In genomic region chr7:156039971-156040677, GRCh38 we compare ENCODE assay signal across 16 cellular contexts.
"Had no signal": no experiment of that assay in that cellular context is flagged by ENCODE, and none has a peak within 500 bp of the region (broad histone marks: within the 10 kb centered on the region; RNA-seq: fewer than 3 reads in every experiment).

No MANE protein-coding gene starts in this region.

- FAIRE-seq: astrocyte, endothelial cell of umbilical vein had no signal

- H3K4me1 ChIP-seq: adrenal gland, breast epithelium, esophagus muscularis mucosa, neural progenitor cell had no signal

- H3K9me3 Mint-ChIP-seq: memory B cell, naive B cell, neural progenitor cell had no signal

- H3K27me3 ChIP-seq: adrenal gland, neural progenitor cell had no signal

- H3K9me3 ChIP-seq: adrenal gland, breast epithelium, esophagus muscularis mucosa had no signal

- H3K27ac ChIP-seq: adrenal gland, breast epithelium, esophagus muscularis mucosa, neural progenitor cell had no signal

- H2AFZ ChIP-seq: neural progenitor cell had no signal

- H3K27ac Mint-ChIP-seq: dendritic cell treated with granulocyte-macrophage colony-stimulating factor and Interleukin-4, amounts not matched to agents 40 ng/mL and 50 ng/mL, for 4 days; memory B cell; naive B cell had no signal

- H3K4me1 Mint-ChIP-seq: memory B cell, naive B cell, neural progenitor cell had no signal

- H3K4me2 ChIP-seq: neural progenitor cell, smooth muscle cell had no signal

- H3K4me3 Mint-ChIP-seq: dendritic cell treated with granulocyte-macrophage colony-stimulating factor and Interleukin-4, amounts not matched to agents 40 ng/mL and 50 ng/mL, for 4 days; memory B cell; neural progenitor cell had no signal

- H3K36me3 ChIP-seq: adrenal gland, breast epithelium, esophagus muscularis mucosa, neural progenitor cell had no signal

- H3K4me3 ChIP-seq: adrenal gland, breast epithelium, esophagus muscularis mucosa, neural progenitor cell, smooth muscle cell had no signal

- DNase-seq: activated CD4-positive, CD25-positive, alpha-beta regulatory T cell treated with anti-CD3 and anti-CD28 coated beads, Interleukin-2, amount 50 U/mL, for 72 hours; activated naive CD4-positive, alpha-beta T cell; adrenal gland; effector CD8-positive, alpha-beta T cell; naive B cell; stimulated activated CD4-positive, alpha-beta T cell treated with anti-CD3 and anti-CD28 coated beads, Interleukin-4, amount 100 ng/mL, for 1 hour; T-helper 1 cell; T1000 had no signal

- H3K9ac ChIP-seq: neural progenitor cell had no signal
